Comparison of ENCODE assay signal across 1 cellular context in genomic region chr4:174423257-174423944, GRCh38.
A peak's percentile ranks its signal among the peaks of the same experiment; 100 is the strongest.
TF ChIP-seq lines count a peak whose summit lies in the region.

No MANE protein-coding gene starts in this region.

TF ChIP-seq in HEK293, 187 proteins besides CTCF, POLR2A, EP300 and RAD21 (continued from another document):
- TF ChIP-seq ZNF645 (tag by site-specific recombination; IDR thresholded peaks at IDR 0.05) (no peak), ZSCAN4 (tag by site-specific recombination; IDR thresholded peaks at IDR 0.05) (peak; percentile 80), ZNF791 (tag by site-specific recombination; IDR thresholded peaks at IDR 0.05) (no peak)
